ENCODE assay signal across 18 cellular contexts in the genomic region with DNA sequence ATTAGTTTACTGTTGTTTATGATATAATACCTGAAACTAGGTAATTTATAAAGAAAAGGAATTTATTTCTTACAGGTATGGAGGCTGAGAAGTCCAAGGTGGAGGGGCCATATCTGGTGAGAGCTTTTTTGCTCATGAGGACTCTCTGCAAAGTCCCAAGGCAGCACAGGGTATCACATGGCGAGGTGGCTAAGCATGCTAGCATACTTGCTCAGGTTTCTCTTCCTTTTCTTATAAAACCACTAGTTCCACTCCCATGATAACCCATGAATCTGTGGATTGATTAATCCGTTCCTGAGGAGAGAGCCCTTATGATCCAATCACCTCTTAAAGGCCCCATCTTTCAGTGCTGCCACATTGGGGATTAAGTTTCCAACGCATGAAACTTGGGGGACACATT.
"Had no signal": no experiment of that assay in that cellular context is flagged by ENCODE, and none has a peak within 500 bp of the region (broad histone marks: within the 10 kb centered on the region; RNA-seq: fewer than 3 reads in every experiment).

No MANE protein-coding gene starts in this region.

- H3K9me3 ChIP-seq: esophagus muscularis mucosa, gastroesophageal sphincter, neutrophil, right atrium auricular region, sigmoid colon had no signal

- H3K36me3 ChIP-seq: esophagus muscularis mucosa, gastroesophageal sphincter, right atrium auricular region, sigmoid colon had no signal

- ATAC-seq: effector memory CD8-positive, alpha-beta T cell; gastroesophageal sphincter; left lobe of liver; naive thymus-derived CD8-positive, alpha-beta T cell had no signal

- H3K27ac ChIP-seq: epithelial cell of prostate, esophagus muscularis mucosa, gastroesophageal sphincter, neutrophil, right atrium auricular region, sigmoid colon, skin epidermis had no signal

- DNase-seq: effector memory CD8-positive, alpha-beta T cell; glutamatergic neuron; islet precursor cell; mammary epithelial cell; naive thymus-derived CD8-positive, alpha-beta T cell; posterior cingulate gyrus; sigmoid colon; stimulated activated CD4-positive, alpha-beta T cell treated with anti-CD3 and anti-CD28 coated beads, Interleukin-2, amount 100 ng/mL, for 24 hours; stimulated activated CD4-positive, alpha-beta T cell treated with anti-CD3 and anti-CD28 coated beads, Interleukin-4, amount 100 ng/mL, for 4 hours; stimulated activated naive CD4-positive, alpha-beta T cell treated with Interleukin-2 at 50 U/mL for 16 hours; trophoblast cell had no signal

- H3K4me3 ChIP-seq: esophagus muscularis mucosa, gastroesophageal sphincter, right atrium auricular region, sigmoid colon, skin epidermis had no signal

- H3K27me3 ChIP-seq: esophagus muscularis mucosa, gastroesophageal sphincter, neutrophil, right atrium auricular region, sigmoid colon had no signal
